In the genomic region with DNA sequence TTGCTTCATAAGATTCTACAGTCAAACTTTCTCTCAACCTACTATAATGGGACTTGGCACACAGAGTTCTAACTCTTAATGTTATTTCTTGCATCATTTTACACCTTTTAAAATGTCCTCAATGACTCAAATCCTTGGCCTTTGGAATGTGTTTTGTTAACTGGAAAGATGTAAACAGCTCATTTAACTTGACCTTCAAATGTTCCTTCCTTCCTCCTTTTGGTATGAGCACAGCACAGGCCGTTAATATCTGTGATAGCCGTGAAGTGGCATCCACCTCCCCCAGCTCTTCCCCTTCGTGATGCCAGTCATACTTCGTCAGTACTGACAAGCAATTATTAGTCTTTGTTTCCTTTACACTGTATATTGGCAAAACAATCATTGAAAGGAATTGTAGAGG, we compare ENCODE assay signal across 17 cellular contexts.
DNase-seq lines count a peak whose midpoint lies in the region; ATAC-seq and TF ChIP-seq lines count a peak whose summit lies in the region.
"Had no signal": no experiment of that assay in that cellular context is flagged by ENCODE, and none has a peak within 500 bp of the region (broad histone marks: within the 10 kb centered on the region; RNA-seq: fewer than 3 reads in every experiment).

No MANE protein-coding gene starts in this region.

- TF ChIP-seq POLR2A in esophagus muscularis mucosa (IDR thresholded peaks at IDR 0.05; ENCODE audit: low read depth) (no peak), suprapubic skin (IDR thresholded peaks at IDR 0.05) (no peak)

- no peak for ATAC-seq in HG03442 (IDR thresholded peaks at IDR 0.05; ENCODE audit: unreplicated experiment)
- ATAC-seq: K562; stimulated activated effector memory CD8-positive, alpha-beta T cell treated with anti-CD3 and anti-CD28 coated beads, Interleukin-12 subunit alpha, Interleukin-12 subunit beta, amount 100 ng/mL, for 72 hours had no signal

- H3K79me2 ChIP-seq in mesendoderm (ENCODE audit: control insufficient read depth, insufficient read depth, low read length) = no peaks in the 10 kb centered on the region

- 51% methylated on average over 4 of the region's 4 CpGs for WGBS in esophagus muscularis mucosa
- WGBS in mesendoderm (ENCODE audit: extremely low coverage, insufficient coverage, low lambda C conversion rate) = no CpG with 5 or more reads among the region's 4 CpGs
- whole genome bisulfite sequencing in suprapubic skin = 79% methylated on average over 4 of the region's 4 CpGs

- H3K56ac ChIP-seq in mesendoderm (ENCODE audit: low read length) = no peak overlapping the region

- no peaks in the 10 kb centered on the region for H3K36me3 Mint-ChIP-seq in activated T-cell treated with anti-CD3 and anti-CD28 coated beads, Interleukin-2, amount 50 U/mL, for 24 hours (ENCODE audit: low read depth)
- H3K36me3 Mint-ChIP-seq: stimulated activated effector memory CD8-positive, alpha-beta T cell treated with anti-CD3 and anti-CD28 coated beads, Interleukin-12 subunit alpha, Interleukin-12 subunit beta, amount 100 ng/mL, for 72 hours had no signal

- no peak overlapping the region for H3K18ac ChIP-seq in mesendoderm (ENCODE audit: low read length)

- CTCF ChIA-PET in BJ (lab: Yijun Ruan, JAX) = interaction anchor here (0.6 to 1.2 kb wide), 3 partner anchors 10 to 982 kb away, joined by 3 to 6 read pairs (median 3); no protein-coding TSS in a partner anchor

- H3K4me1 ChIP-seq in esophagus muscularis mucosa = peaks cover 27 to 40% (median 34%) of the 10 kb centered on the region in 4 donors
- H3K4me1 ChIP-seq in mesendoderm (ENCODE audit: control insufficient read depth, low read depth, low read length) = no peaks in the 10 kb centered on the region
- H3K4me1 ChIP-seq in suprapubic skin = no peaks in the 10 kb centered on the region

- H3K23ac ChIP-seq in mesendoderm (ENCODE audit: low read length) = no peak overlapping the region

- H3K79me1 ChIP-seq in mesendoderm (ENCODE audit: low read length) = no peaks in the 10 kb centered on the region

- no peak overlapping the region for H2BK5ac ChIP-seq in mesendoderm (ENCODE audit: low read length)

- H3K4me2 ChIP-seq in mesendoderm (ENCODE audit: low read length) = no peak overlapping the region

- H3K4me1 Mint-ChIP-seq in activated T-cell treated with anti-CD3 and anti-CD28 coated beads, Interleukin-2, amount 50 U/mL, for 24 hours (ENCODE audit: low read depth) = no peaks in the 10 kb centered on the region
- H3K4me1 Mint-ChIP-seq: activated CD4-positive, alpha-beta T cell treated with anti-CD3 and anti-CD28 coated beads, Interleukin-2, amount 10 ng/mL, durations not matched to agents 7 days and 5 days; stimulated activated effector memory CD8-positive, alpha-beta T cell treated with anti-CD3 and anti-CD28 coated beads, Interleukin-12 subunit alpha, Interleukin-12 subunit beta, amount 100 ng/mL, for 72 hours had no signal

- DNase-seq in BJ (ENCODE audit: low read depth) (peak; percentile 59), RPMI7951 (ENCODE audit: low read depth) (peak; percentile 3), esophagus muscularis mucosa (ENCODE audit: extremely low spot score) (no peak), mesendoderm (peak; percentile 22), suprapubic skin (ENCODE audit: low spot score in 2 of 2) (no peak)
- no peak for DNase-seq in activated CD8-positive, alpha-beta memory T cell treated with anti-CD3 and anti-CD28 coated beads, Interleukin-2, amount 50 U/mL, for 48 hours
- no peak for DNase-seq in activated T-cell treated with anti-CD3 and anti-CD28 coated beads, Interleukin-2, amount 50 U/mL, for 24 hours
- DNase-seq: activated CD4-positive, alpha-beta T cell treated with anti-CD3 and anti-CD28 coated beads, Interleukin-2, amount 10 ng/mL, durations not matched to agents 7 days and 5 days; caudate nucleus; islet precursor cell; NCI-H187 treated with DMSO at 0.1 percent for 48 hours; T-helper 1 cell had no signal

- no peak overlapping the region for H3K4me3 Mint-ChIP-seq in activated T-cell treated with anti-CD3 and anti-CD28 coated beads, Interleukin-2, amount 50 U/mL, for 24 hours
- H3K4me3 Mint-ChIP-seq: activated CD4-positive, alpha-beta T cell treated with anti-CD3 and anti-CD28 coated beads, Interleukin-2, amount 10 ng/mL, durations not matched to agents 7 days and 5 days; stimulated activated effector memory CD8-positive, alpha-beta T cell treated with anti-CD3 and anti-CD28 coated beads, Interleukin-12 subunit alpha, Interleukin-12 subunit beta, amount 100 ng/mL, for 72 hours had no signal

- no peaks in the 10 kb centered on the region for H3K27me3 ChIP-seq in BJ (ENCODE audit: control insufficient read depth, insufficient read depth, low read length)
- no peaks in the 10 kb centered on the region for H3K27me3 ChIP-seq in esophagus muscularis mucosa
- no peaks in the 10 kb centered on the region for H3K27me3 ChIP-seq in mesendoderm (ENCODE audit: insufficient read depth, low read length, poor library complexity)
- no peaks in the 10 kb centered on the region for H3K27me3 ChIP-seq in suprapubic skin
- H3K27me3 ChIP-seq: neutrophil had no signal

- H3K9me3 ChIP-seq in esophagus muscularis mucosa (no peaks in the 10 kb centered on the region), suprapubic skin (no peaks in the 10 kb centered on the region)
- H3K9me3 ChIP-seq: neutrophil had no signal

- no peaks in the 10 kb centered on the region for H3K9me3 Mint-ChIP-seq in activated T-cell treated with anti-CD3 and anti-CD28 coated beads, Interleukin-2, amount 50 U/mL, for 24 hours
- H3K9me3 Mint-ChIP-seq: activated CD4-positive, alpha-beta T cell treated with anti-CD3 and anti-CD28 coated beads, Interleukin-2, amount 10 ng/mL, durations not matched to agents 7 days and 5 days; activated T-helper 2 cell treated with anti-CD3 and anti-CD28 coated beads, Interferon-gamma antibody, Interleukin-2, Interleukin-4, amounts not matched to agents 10 μg/mL and 5 μg/mL and 100 μg/mL, durations not matched to agents 14 hours and 24 hours and 36 hours had no signal

- H3K4me3 ChIP-seq in BJ (ENCODE audit: low read depth, low read length) (no peak overlapping the region), esophagus muscularis mucosa (no peak overlapping the region), mesendoderm (ENCODE audit: low read length) (no peak overlapping the region), suprapubic skin (no peak overlapping the region)
- H3K4me3 ChIP-seq: K562 had no signal

- no peak overlapping the region for H4K5ac ChIP-seq in mesendoderm (ENCODE audit: low read length)

- no peak overlapping the region for H3K4ac ChIP-seq in mesendoderm (ENCODE audit: low read depth, low read length)

- H4K8ac ChIP-seq in mesendoderm (ENCODE audit: low read depth, low read length) = no peak overlapping the region

- no peak overlapping the region for H2BK120ac ChIP-seq in mesendoderm (ENCODE audit: low read depth, low read length)

- POLR2A ChIA-PET in BJ (lab: Charles Lee) = interaction anchor here (0.7 to 1.6 kb wide), 5 partner anchors 90 to 191 kb away, joined by 3 to 14 read pairs (median 4); no protein-coding TSS in a partner anchor

- H2BK15ac ChIP-seq in mesendoderm (replicated peaks; ENCODE audit: low read depth) = no peak overlapping the region

- no peak for TF ChIP-seq EP300 in esophagus muscularis mucosa (IDR thresholded peaks at IDR 0.05)
- TF ChIP-seq EP300 in suprapubic skin (IDR thresholded peaks at IDR 0.05) = no peak

- peaks cover 6% of the 10 kb centered on the region for H3K27me3 Mint-ChIP-seq in activated T-cell treated with anti-CD3 and anti-CD28 coated beads, Interleukin-2, amount 50 U/mL, for 24 hours
- H3K27me3 Mint-ChIP-seq: activated CD4-positive, alpha-beta T cell treated with anti-CD3 and anti-CD28 coated beads, Interleukin-2, amount 10 ng/mL, durations not matched to agents 7 days and 5 days had no signal

- no peak overlapping the region for H3K9ac ChIP-seq in mesendoderm (ENCODE audit: low read length)

- no peaks in the 10 kb centered on the region for H3K36me3 ChIP-seq in BJ (ENCODE audit: control insufficient read depth, insufficient read depth, low read length)
- H3K36me3 ChIP-seq in esophagus muscularis mucosa = no peaks in the 10 kb centered on the region
- H3K36me3 ChIP-seq in mesendoderm (ENCODE audit: control insufficient read depth, insufficient read depth, low read length) = no peaks in the 10 kb centered on the region
- H3K36me3 ChIP-seq in suprapubic skin = no peaks in the 10 kb centered on the region
- H3K36me3 ChIP-seq: neutrophil had no signal

- TF ChIP-seq CTCF in BJ (IDR thresholded peaks at IDR 0.05; ENCODE audit: insufficient read depth, low read depth, low read length) (no peak), esophagus muscularis mucosa (IDR thresholded peaks at IDR 0.05) (no peak), suprapubic skin (IDR thresholded peaks at IDR 0.05) (no peak)

- intact Hi-C loops in esophagus muscularis mucosa (cut with DNase I) = no loop called here

- no peak overlapping the region for H3K27ac Mint-ChIP-seq in activated T-cell treated with anti-CD3 and anti-CD28 coated beads, Interleukin-2, amount 50 U/mL, for 24 hours
- H3K27ac Mint-ChIP-seq: activated CD4-positive, alpha-beta T cell treated with anti-CD3 and anti-CD28 coated beads, Interleukin-2, amount 10 ng/mL, durations not matched to agents 7 days and 5 days; activated T-helper 2 cell treated with anti-CD3 and anti-CD28 coated beads, Interferon-gamma antibody, Interleukin-2, Interleukin-4, amounts not matched to agents 10 μg/mL and 5 μg/mL and 100 μg/mL, durations not matched to agents 14 hours and 24 hours and 36 hours; stimulated activated effector memory CD8-positive, alpha-beta T cell treated with anti-CD3 and anti-CD28 coated beads, Interleukin-12 subunit alpha, Interleukin-12 subunit beta, amount 100 ng/mL, for 72 hours had no signal

- peak overlapping the region; percentile 66 to 70 (median 69) for H3K27ac ChIP-seq in esophagus muscularis mucosa (replicated peaks in 1 of 4)
- no peak overlapping the region for H3K27ac ChIP-seq in mesendoderm (ENCODE audit: low read depth, low read length)
- H3K27ac ChIP-seq in suprapubic skin = no peak overlapping the region
- H3K27ac ChIP-seq: neutrophil had no signal

- no peak overlapping the region for H2AK5ac ChIP-seq in mesendoderm (ENCODE audit: low read length)

Comparison
In these comparisons a context has a peak if more than half of its experiments do, and no peak if none do; other contexts are left out.
1. DNase-seq: peak in BJ (single experiment), RPMI7951 (single experiment) and mesendoderm (single experiment); none in esophagus muscularis mucosa (single experiment), activated CD8-positive, alpha-beta memory T cell treated with anti-CD3 and anti-CD28 coated beads, Interleukin-2, amount 50 U/mL, for 48 hours (single experiment), suprapubic skin (0 of 2) and activated T-cell treated with anti-CD3 and anti-CD28 coated beads, Interleukin-2, amount 50 U/mL, for 24 hours (single experiment).
2. H3K27ac ChIP-seq: peak in esophagus muscularis mucosa (4 of 4); none in mesendoderm (single experiment) and suprapubic skin (single experiment).